22 cellular contexts compared by ENCODE assay signal in genomic region chr13:41488124-41488523, GRCh38. TPM values are rescaled to one million over a fixed set of nuclear protein-coding genes. Genes with fewer than 3 reads are reported as not detected.
DNase-seq lines count a peak whose midpoint lies in the region; ATAC-seq, FAIRE-seq and TF ChIP-seq lines count a peak whose summit lies in the region.
"Had no signal": no experiment of that assay in that cellular context is flagged by ENCODE, and none has a peak within 500 bp of the region (broad histone marks: within the 10 kb centered on the region; RNA-seq: fewer than 3 reads in every experiment).

No MANE protein-coding gene starts in this region.

- TF ChIP-seq RAD21 in HepG2 (CRISPR knock-in tag; IDR thresholded peaks at IDR 0.05): no peak

- intact Hi-C loops in HepG2 (cut with micrococcal nuclease; ENCODE audit: unreplicated experiment): no loop called here
- intact Hi-C loops in right lobe of liver (cut with DNase I): no loop called here
- intact Hi-C loops in activated T-helper 1 cell treated with anti-CD3 and anti-CD28 coated beads, Interleukin-12 subunit alpha, Interleukin-12 subunit beta, Interleukin-2, Interleukin-4 antibody, amounts not matched to agents 30 ng/mL and 10 ng/mL and 1 ng/mL, durations not matched to agents 14 hours and 24 hours and 36 hours (cut with micrococcal nuclease): loop anchor here (1.0 kb wide), 2 partner anchors 18 to 560 kb away; partner anchors contain the start of gene DGKH

- POLR2A ChIA-PET in HepG2 (lab: Yijun Ruan, JAX) (no interaction called here), GM10248 (lab: Yijun Ruan, JAX) (interaction anchor here (0.6 kb wide), 1 partner anchor 70 kb away, joined by 3 read pairs; no protein-coding TSS in a partner anchor)

- TF ChIP-seq POLR2A in HepG2 (IDR thresholded peaks at IDR 0.05; ENCODE audit: insufficient read depth in 1 of 2, low read depth in 2 of 2, low read length in 2 of 2) (no peak), right lobe of liver (IDR thresholded peaks at IDR 0.05) (no peak)

- H3K4me3 Mint-ChIP-seq in activated T-helper 1 cell treated with anti-CD3 and anti-CD28 coated beads, Interleukin-12 subunit alpha, Interleukin-12 subunit beta, Interleukin-2, Interleukin-4 antibody, amounts not matched to agents 30 ng/mL and 10 ng/mL and 1 ng/mL, durations not matched to agents 14 hours and 24 hours and 36 hours: peak overlapping the region; percentile 74
- H3K4me3 Mint-ChIP-seq: natural killer cell had no signal

- no peaks in the 10 kb centered on the region for H3K79me2 ChIP-seq in HepG2 (ENCODE audit: insufficient read depth, low read length)

- no peaks in the 10 kb centered on the region for H3K9me3 ChIP-seq in HepG2 (ENCODE audit: low read length)
- no peaks in the 10 kb centered on the region for H3K9me3 ChIP-seq in right lobe of liver
- H3K9me3 ChIP-seq: testis had no signal

- BruUV-seq in HepG2 (replicated peaks; lab: Mats Ljungman, UMichigan): no TSS peak

- peaks cover 39% of the 10 kb centered on the region for H3K4me1 Mint-ChIP-seq in activated T-helper 1 cell treated with anti-CD3 and anti-CD28 coated beads, Interleukin-12 subunit alpha, Interleukin-12 subunit beta, Interleukin-2, Interleukin-4 antibody, amounts not matched to agents 30 ng/mL and 10 ng/mL and 1 ng/mL, durations not matched to agents 14 hours and 24 hours and 36 hours (ENCODE audit: low read depth)

- H3K36me3 ChIP-seq in HepG2 (replicated peaks in 1 of 2; ENCODE audit: control insufficient read depth in 1 of 2, insufficient read depth in 2 of 2, low read length in 2 of 2) (no peaks in the 10 kb centered on the region), right lobe of liver (no peaks in the 10 kb centered on the region)
- H3K36me3 ChIP-seq: ascending aorta had no signal

- DNase-seq in HepG2 (ENCODE audit: low spot score) (no peak), right lobe of liver (no peak), HTR-8/SVneo (ENCODE audit: insufficient read length, low spot score) (no peak), GM10248 (ENCODE audit: extremely low spot score) (no peak), dermis blood vessel endothelial cell (no peak), SW480 (ENCODE audit: low spot score) (no peak)
- no peak for DNase-seq in activated T-helper 1 cell treated with anti-CD3 and anti-CD28 coated beads, Interleukin-12 subunit alpha, Interleukin-12 subunit beta, Interleukin-2, Interleukin-4 antibody, amounts not matched to agents 30 ng/mL and 10 ng/mL and 1 ng/mL, durations not matched to agents 14 hours and 24 hours and 36 hours (ENCODE audit: low spot score)
- DNase-seq: EL; hypothalamus; kidney; mammary epithelial cell; natural killer cell; NCI-H187; NCI-H446; SHP77; stimulated activated CD4-positive, alpha-beta T cell treated with anti-CD3 and anti-CD28 coated beads, Interleukin-4, amount 100 ng/mL, for 1 hour; testis had no signal

- H3K4me3 ChIP-seq in HepG2 (replicated peaks in 1 of 3; ENCODE audit: insufficient read depth in 1 of 3, low read depth in 2 of 3, low read length in 3 of 3): no peak overlapping the region
- no peak overlapping the region for H3K4me3 ChIP-seq in right lobe of liver
- H3K4me3 ChIP-seq: ascending aorta, testis had no signal

- peak overlapping the region; percentile 80 for H3K27ac Mint-ChIP-seq in activated T-helper 1 cell treated with anti-CD3 and anti-CD28 coated beads, Interleukin-12 subunit alpha, Interleukin-12 subunit beta, Interleukin-2, Interleukin-4 antibody, amounts not matched to agents 30 ng/mL and 10 ng/mL and 1 ng/mL, durations not matched to agents 14 hours and 24 hours and 36 hours
- H3K27ac Mint-ChIP-seq: natural killer cell had no signal

- no peak for TF ChIP-seq EP300 in HepG2 (IDR thresholded peaks at IDR 0.05; ENCODE audit: low read depth in 2 of 2, low read length in 2 of 2)
- TF ChIP-seq EP300 in HepG2 (CRISPR knock-in tag; IDR thresholded peaks at IDR 0.05; ENCODE audit: borderline replicate concordance): no peak

- H3K4me1 ChIP-seq in HepG2 (ENCODE audit: insufficient read depth, low read length) (peaks cover 29% of the 10 kb centered on the region), right lobe of liver (no peaks in the 10 kb centered on the region)
- H3K4me1 ChIP-seq: testis had no signal

- FAIRE-seq in HepG2 (lab: Jason Lieb, UNC) (no peak), HTR-8/SVneo (lab: Jason Lieb, UNC) (no peak)
- FAIRE-seq: endometrium, kidney had no signal

- peaks cover 32% of the 10 kb centered on the region for H3K9me3 Mint-ChIP-seq in activated T-helper 1 cell treated with anti-CD3 and anti-CD28 coated beads, Interleukin-12 subunit alpha, Interleukin-12 subunit beta, Interleukin-2, Interleukin-4 antibody, amounts not matched to agents 30 ng/mL and 10 ng/mL and 1 ng/mL, durations not matched to agents 14 hours and 24 hours and 36 hours
- H3K9me3 Mint-ChIP-seq: natural killer cell had no signal

- H3K9ac ChIP-seq in HepG2 (ENCODE audit: insufficient read depth, low read depth, low read length): no peak overlapping the region

- WGBS in HepG2 (ENCODE audit: low lambda C conversion rate): 22% methylated on average over 2 of the region's 2 CpGs
- WGBS in right lobe of liver (ENCODE audit: insufficient coverage, low coverage, low lambda C conversion rate, missing lambda C conversion rate): 83% methylated on average over 1 of the region's 2 CpGs

- H4K20me1 ChIP-seq in HepG2 (ENCODE audit: insufficient read depth, low read length): no peaks in the 10 kb centered on the region

- H3K4me2 ChIP-seq in HepG2 (ENCODE audit: low read depth, low read length): no peak overlapping the region

- peaks cover 9% of the 10 kb centered on the region for H3K36me3 Mint-ChIP-seq in activated T-helper 1 cell treated with anti-CD3 and anti-CD28 coated beads, Interleukin-12 subunit alpha, Interleukin-12 subunit beta, Interleukin-2, Interleukin-4 antibody, amounts not matched to agents 30 ng/mL and 10 ng/mL and 1 ng/mL, durations not matched to agents 14 hours and 24 hours and 36 hours (ENCODE audit: low read depth)

- TF ChIP-seq CTCF in HepG2 (CRISPR knock-in tag; IDR thresholded peaks at IDR 0.05): no peak
- no peak for TF ChIP-seq CTCF in right lobe of liver (IDR thresholded peaks at IDR 0.05)
- no peak for TF ChIP-seq CTCF in GM10248 (IDR thresholded peaks at IDR 0.05; ENCODE audit: control extremely low read depth, extremely low read depth, low read depth, missing control alignments)

- in situ Hi-C loops in HepG2 (cut with HindIII; ENCODE audit: extremely low pct_ligation_motif_present, low pct_unique_long_range_greater_than_20kb): no loop called here

- ATAC-seq in HepG2 (peak; percentile 31; the same call in 1 of the 3 replicates), right lobe of liver (no peak), HG02610 (IDR thresholded peaks at IDR 0.05; ENCODE audit: unreplicated experiment) (peak; percentile 60)
- ATAC-seq: HCT116, natural killer cell had no signal

- no peaks in the 10 kb centered on the region; a peak in 1 of 5 replicates for H3K27me3 ChIP-seq in HepG2 (ENCODE audit: control insufficient read depth in 1 of 2, insufficient read depth in 2 of 2, low read length in 2 of 2)
- no peaks in the 10 kb centered on the region for H3K27me3 ChIP-seq in right lobe of liver
- H3K27me3 ChIP-seq: ascending aorta, testis had no signal

- CTCF ChIA-PET in HepG2 (lab: Yijun Ruan, JAX; ENCODE audit: low intra/inter-chr PET ratio, low total read pairs) (no interaction called here), GM10248 (lab: Yijun Ruan, JAX) (no interaction called here)

- no peaks in the 10 kb centered on the region for H3K27me3 Mint-ChIP-seq in activated T-helper 1 cell treated with anti-CD3 and anti-CD28 coated beads, Interleukin-12 subunit alpha, Interleukin-12 subunit beta, Interleukin-2, Interleukin-4 antibody, amounts not matched to agents 30 ng/mL and 10 ng/mL and 1 ng/mL, durations not matched to agents 14 hours and 24 hours and 36 hours (ENCODE audit: insufficient read depth)

- H2AFZ ChIP-seq in HepG2 (ENCODE audit: low read length): no peak overlapping the region

- H3K27ac ChIP-seq in HepG2 (ENCODE audit: extremely low read length, insufficient read depth, low read length) (no peak overlapping the region), right lobe of liver (no peak overlapping the region)
- H3K27ac ChIP-seq: ascending aorta, testis had no signal

TF ChIP-seq in HepG2, 621 proteins besides CTCF, POLR2A, EP300 and RAD21 (continues in another document):
- no peak for TF ChIP-seq ELF3 (CRISPR knock-in tag; IDR thresholded peaks at IDR 0.05)
- TF ChIP-seq RXRA (CRISPR knock-in tag; IDR thresholded peaks at IDR 0.05): no peak
- no peak for TF ChIP-seq POLR2AphosphoS5 (IDR thresholded peaks at IDR 0.05; ENCODE audit: low read depth, low read length)

RNA-seq across cellular contexts. Expression of gene RGCC, which starts 30.8 kb away (rescaled TPM):
- total RNA-seq in HepG2 (2016; rRNA removed; fragmentation: Illumina TruSeq; extraction: Trizol): 0.20 and 0.29 TPM in 2 replicates
- total RNA-seq in HepG2 (2016; cell fraction: cytosol; rRNA removed; fragmentation: Illumina TruSeq; extraction: Trizol; ENCODE audit: low read depth): 0.26 TPM in 1 of 2 replicates, not detected in the other
- total RNA-seq in HepG2 (2016; cell fraction: insoluble cytoplasmic fraction; rRNA removed; fragmentation: Illumina TruSeq; extraction: Trizol): 0.39 and 0.61 TPM in 2 replicates
- 0.49 and 0.65 TPM in 2 replicates for total RNA-seq in HepG2 (2016; cell fraction: membrane; rRNA removed; fragmentation: Illumina TruSeq; extraction: Trizol)
- total RNA-seq in HepG2 (2016; cell fraction: nucleus; rRNA removed; fragmentation: Illumina TruSeq; extraction: Trizol): 0.56 TPM in 1 of 2 replicates, not detected in the other
- 8.4 and 9.5 TPM in 2 replicates for polyA plus RNA-seq in HepG2 (2011; rRNA removed)
- polyA plus RNA-seq in HepG2 (2011; cell fraction: cytosol; rRNA removed): 5.6 and 6.7 TPM in 2 replicates
- 4.9 and 5.8 TPM in 2 replicates for polyA plus RNA-seq in HepG2 (2011; cell fraction: nucleus; rRNA removed)
- polyA plus RNA-seq in HepG2 (2012): 4.0 and 15.8 TPM in 2 replicates
- 0.48 and 0.54 TPM in 2 replicates for polyA plus RNA-seq in HepG2 (2016; cell fraction: cytosol; fragmentation: Illumina TruSeq; extraction: Trizol; ENCODE audit: low read depth)
- polyA plus RNA-seq in HepG2 (2016; cell fraction: insoluble cytoplasmic fraction; fragmentation: Illumina TruSeq; extraction: Trizol; ENCODE audit: low read depth): 0.43 and 0.45 TPM in 2 replicates
- 0.36 and 0.74 TPM in 2 replicates for polyA plus RNA-seq in HepG2 (2016; cell fraction: membrane; fragmentation: Illumina TruSeq; extraction: Trizol; ENCODE audit: low read depth)
- 1.4 TPM in 1 of 2 replicates, not detected in the other for polyA plus RNA-seq in HepG2 (2016; cell fraction: nucleus; fragmentation: Illumina TruSeq; extraction: Trizol; ENCODE audit: insufficient read depth, low read depth)
- 2.3 TPM in 1 of 2 replicates, not detected in the other for polyA minus RNA-seq in HepG2 (2011; rRNA and poly(A)+ RNA removed; ENCODE audit: low replicate concordance)
- polyA minus RNA-seq in HepG2 (2011; cell fraction: cytosol; rRNA and poly(A)+ RNA removed): 3.3 and 4.5 TPM in 2 replicates
- polyA minus RNA-seq in HepG2 (2011; cell fraction: nucleus; rRNA and poly(A)+ RNA removed): 3.0 and 3.4 TPM in 2 replicates
- 1 to 10 TPM in 3 of 6 experiments, under 1 TPM in 2, not detected in 1; 0.51 to 4.9 (median 2.3) TPM for total RNA-seq in right lobe of liver
- 135 and 139 TPM in 2 replicates for total RNA-seq in activated T-helper 1 cell treated with anti-CD3 and anti-CD28 coated beads, Interleukin-12 subunit alpha, Interleukin-12 subunit beta, Interleukin-2, Interleukin-4 antibody, amounts not matched to agents 30 ng/mL and 10 ng/mL and 1 ng/mL, durations not matched to agents 14 hours and 24 hours and 36 hours
- 79.7 and 174 TPM in 2 replicates for total RNA-seq in dermis blood vessel endothelial cell
- total RNA-seq: chondrocyte had no signal

Comparison
In these comparisons a context has a peak if more than half of its experiments do, and no peak if none do; other contexts are left out.
1. ATAC-seq: peak in HepG2 (single experiment) and HG02610 (single experiment); none in right lobe of liver (0 of 4).
2. RNA of gene RGCC, which starts 30.8 kb away (total RNA-seq): 79.7 to 174 TPM in dermis blood vessel endothelial cell and 135 to 139 TPM in activated T-helper 1 cell treated with anti-CD3 and anti-CD28 coated beads, Interleukin-12 subunit alpha, Interleukin-12 subunit beta, Interleukin-2, Interleukin-4 antibody, amounts not matched to agents 30 ng/mL and 10 ng/mL and 1 ng/mL, durations not matched to agents 14 hours and 24 hours and 36 hours; 0.51 to 4.9 TPM in right lobe of liver and 0.20 to 0.65 TPM in HepG2; every median in the first group is over 10 times any median in the second.